ENCODE assay signal across 1 cellular context in genomic region chr17:42288078-42288984, GRCh38.
TF ChIP-seq lines count a peak whose summit lies in the region.

TSS of gene STAT5A (plus strand) at chr17:42288498. CDS start at chr17:42289412, 914 bp downstream.

TF ChIP-seq in GM12878, 131 proteins besides CTCF, POLR2A, EP300 and RAD21 (continued from another document and continues in another):
- no peak for TF ChIP-seq SKIL (IDR thresholded peaks at IDR 0.05; ENCODE audit: low read depth, poor library complexity, severe bottlenecking)
- TF ChIP-seq DPF2 (IDR thresholded peaks at IDR 0.05): peak; percentile 72
- peak; percentile 69 for TF ChIP-seq USF1 (IDR thresholded peaks at IDR 0.05; ENCODE audit: borderline replicate concordance, extremely low read length, insufficient read depth, low read depth, low read length)
- no peak for TF ChIP-seq PML (IDR thresholded peaks at IDR 0.05; ENCODE audit: low read length)
- no peak for TF ChIP-seq SP1 (IDR thresholded peaks at IDR 0.05; ENCODE audit: low read depth, low read length)
- TF ChIP-seq BCL3 (IDR thresholded peaks at IDR 0.05; ENCODE audit: borderline replicate concordance, insufficient read depth, low read depth, low read length, poor library complexity, severe bottlenecking): no peak
- TF ChIP-seq ATF7 (IDR thresholded peaks at IDR 0.05; ENCODE audit: low read depth): no peak
- peak; percentile 25 for TF ChIP-seq HDAC6 (IDR thresholded peaks at IDR 0.05; ENCODE audit: unreplicated experiment)
- TF ChIP-seq STAT3 (IDR thresholded peaks at IDR 0.05; ENCODE audit: low read depth, low read length): no peak
- TF ChIP-seq RFX5 (IDR thresholded peaks at IDR 0.05; ENCODE audit: low read depth, low read length): no peak
- no peak for TF ChIP-seq MTA2 (IDR thresholded peaks at IDR 0.05; ENCODE audit: low read depth)
- TF ChIP-seq NR2C2 (IDR thresholded peaks at IDR 0.05; ENCODE audit: borderline replicate concordance, control insufficient read depth, insufficient read length, low read depth): no peak
- TF ChIP-seq MEF2A (IDR thresholded peaks at IDR 0.05; ENCODE audit: insufficient read depth, low read depth, low read length): no peak
- peak; percentile 23 for TF ChIP-seq RELA (IDR thresholded peaks at IDR 0.05; ENCODE audit: borderline replicate concordance, partially characterized antibody)
- TF ChIP-seq CHD1 (IDR thresholded peaks at IDR 0.05; ENCODE audit: low read depth, low read length): no peak; the same call in 1 of the 2 replicates
- no peak for TF ChIP-seq CHD2 (IDR thresholded peaks at IDR 0.05; ENCODE audit: borderline replicate concordance, low read depth, low read length)
- peak; percentile 68 for TF ChIP-seq MAX (IDR thresholded peaks at IDR 0.05; ENCODE audit: low read depth, low read length)
- peak; percentile 42; the same call in 1 of the 2 replicates for TF ChIP-seq TAF1 (IDR thresholded peaks at IDR 0.05; ENCODE audit: borderline replicate concordance, low read depth, low read length)
- peak; percentile 35; the same call in 1 of the 2 replicates for TF ChIP-seq YY1 (IDR thresholded peaks at IDR 0.05; ENCODE audit: low read depth, low read length)
- TF ChIP-seq NKRF (conservative IDR thresholded peaks at IDR 0.05): peak; percentile 53
- TF ChIP-seq TARDBP (IDR thresholded peaks at IDR 0.05; ENCODE audit: borderline replicate concordance): no peak
- TF ChIP-seq ZNF687 (IDR thresholded peaks at IDR 0.05): 0 out of 2 replicates have a peak, but pooled peaks have one; percentile 18
- no peak for TF ChIP-seq SPI1 (IDR thresholded peaks at IDR 0.05; ENCODE audit: borderline replicate concordance, insufficient read depth, low read depth, low read length)
- no peak for TF ChIP-seq CREB1 (IDR thresholded peaks at IDR 0.05; ENCODE audit: low read depth)
- no peak for TF ChIP-seq CBX3 (IDR thresholded peaks at IDR 0.05; ENCODE audit: borderline replicate concordance, low read depth)
- TF ChIP-seq NR2F1 (conservative IDR thresholded peaks at IDR 0.05): peak; percentile 57; the same call in 1 of the 2 replicates
- TF ChIP-seq MYB (IDR thresholded peaks at IDR 0.05; ENCODE audit: borderline replicate concordance, low read depth, low read length): 0 out of 2 replicates have a peak, but pooled peaks have one; percentile 22
- no peak for TF ChIP-seq JUND (IDR thresholded peaks at IDR 0.05; ENCODE audit: low read depth, low read length)
- no peak for TF ChIP-seq STAT1 (conservative IDR thresholded peaks at IDR 0.05)
- no peak for TF ChIP-seq SMC3 (IDR thresholded peaks at IDR 0.05; ENCODE audit: borderline replicate concordance, low read length)
- TF ChIP-seq PAX5 (IDR thresholded peaks at IDR 0.05; ENCODE audit: borderline replicate concordance, low read depth, low read length): no peak
- TF ChIP-seq SREBF2 (IDR thresholded peaks at IDR 0.05; ENCODE audit: low read length): no peak
- TF ChIP-seq ZNF274 (IDR thresholded peaks at IDR 0.05; ENCODE audit: insufficient read depth, insufficient read length): no peak
- no peak for TF ChIP-seq CEBPB (IDR thresholded peaks at IDR 0.05; ENCODE audit: borderline replicate concordance in 1 of 2, low read depth in 2 of 2, low read length in 2 of 2)
- TF ChIP-seq NFXL1 (IDR thresholded peaks at IDR 0.05; ENCODE audit: borderline replicate concordance): peak; percentile 69; the same call in 1 of the 2 replicates
- no peak for TF ChIP-seq BMI1 (IDR thresholded peaks at IDR 0.05; ENCODE audit: borderline replicate concordance)
- TF ChIP-seq MEF2B (IDR thresholded peaks at IDR 0.05; ENCODE audit: partially characterized antibody, poor library complexity, severe bottlenecking): peak; percentile 76
- TF ChIP-seq PBX3 (IDR thresholded peaks at IDR 0.05; ENCODE audit: insufficient replicate concordance, low read depth, low read length): no peak
- TF ChIP-seq RUNX3 (IDR thresholded peaks at IDR 0.05; ENCODE audit: low read length): peak; percentile 3; the same call in 1 of the 2 replicates
- TF ChIP-seq REST (IDR thresholded peaks at IDR 0.05; ENCODE audit: low read depth, low read length): no peak
- no peak for TF ChIP-seq MTA3 (IDR thresholded peaks at IDR 0.05; ENCODE audit: borderline replicate concordance, low read length)
- no peak for TF ChIP-seq E4F1 (IDR thresholded peaks at IDR 0.05; ENCODE audit: borderline replicate concordance, partially characterized antibody)
- TF ChIP-seq IKZF1 (conservative IDR thresholded peaks at IDR 0.05): peak; percentile 90
- TF ChIP-seq ATF3 (IDR thresholded peaks at IDR 0.05; ENCODE audit: borderline replicate concordance, extremely low read depth, low read depth, low read length): no peak
